Comparison of ENCODE assay signal across 8 cellular contexts in genomic region chr10:102815790-102816549, GRCh38. TPM values are rescaled to one million over a fixed set of nuclear protein-coding genes. Genes with fewer than 3 reads are reported as not detected.
A peak's percentile ranks its signal among the peaks of the same experiment; 100 is the strongest.
DNase-seq lines count a peak whose midpoint lies in the region; ATAC-seq and TF ChIP-seq lines count a peak whose summit lies in the region.

No MANE protein-coding gene starts in this region.

- no peaks in the 10 kb centered on the region for H3K27me3 Mint-ChIP-seq in naive thymus-derived CD8-positive, alpha-beta T cell

- no peak for TF ChIP-seq CTCF in A673 (conservative IDR thresholded peaks at IDR 0.05; ENCODE audit: low read depth, low read length)

- DNase-seq in A673 (ENCODE audit: low spot score) (no peak), NT2/D1 (ENCODE audit: low read depth, low spot score) (peak; percentile 11), NCI-H1930 (lab: John Stamatoyannopoulos, UW) (no peak), DMS114 treated with DMSO at 0.1 percent for 48 hours (lab: John Stamatoyannopoulos, UW; ENCODE audit: unreplicated experiment) (no peak)
- DNase-seq in naive thymus-derived CD8-positive, alpha-beta T cell = no peak

- peaks cover 0 to 52% (median 8%) of the 10 kb centered on the region in 3 donors for H3K36me3 Mint-ChIP-seq in naive thymus-derived CD8-positive, alpha-beta T cell

- no peaks in the 10 kb centered on the region for H3K9me3 Mint-ChIP-seq in naive thymus-derived CD8-positive, alpha-beta T cell

- H3K4me1 ChIP-seq in A673 (ENCODE audit: insufficient read depth, low read length, poor library complexity, severe bottlenecking) = no peaks in the 10 kb centered on the region
- H3K4me1 ChIP-seq in NT2/D1 (ENCODE audit: insufficient read depth, insufficient read length) = peaks cover 15% of the 10 kb centered on the region

- H3K4me1 Mint-ChIP-seq in naive thymus-derived CD8-positive, alpha-beta T cell = peaks cover 10 to 40% (median 15%) of the 10 kb centered on the region in 4 donors

- H3K36me3 ChIP-seq in A673 (ENCODE audit: insufficient read depth, low read length, poor library complexity, severe bottlenecking) (peaks cover 4% of the 10 kb centered on the region), NT2/D1 (ENCODE audit: insufficient read depth, insufficient read length, low read length) (peaks cover 37% of the 10 kb centered on the region)

- H3K9ac ChIP-seq in NT2/D1 (ENCODE audit: insufficient read length, low read depth) = no peak overlapping the region

- peak overlapping the region in 7 of 10 donors; percentile 47 to 80 (median 65) for H3K27ac Mint-ChIP-seq in naive thymus-derived CD8-positive, alpha-beta T cell

- POLR2A ChIA-PET in A673 (lab: Charles Lee; ENCODE audit: low non-redundant PET) = no interaction called here
- POLR2A ChIA-PET in naive thymus-derived CD8-positive, alpha-beta T cell (lab: Charles Lee) = no interaction called here

- ATAC-seq in esophagus mucosa (peak; percentile 15), HG02678 (IDR thresholded peaks at IDR 0.05; ENCODE audit: unreplicated experiment) (no peak), GM19351 (IDR thresholded peaks at IDR 0.05; ENCODE audit: unreplicated experiment) (no peak)
- ATAC-seq in naive thymus-derived CD8-positive, alpha-beta T cell = no peak

- H3K4me3 ChIP-seq in A673 (ENCODE audit: low read depth, low read length, poor library complexity, severe bottlenecking) = no peak overlapping the region
- no peak overlapping the region for H3K4me3 ChIP-seq in NT2/D1 (ENCODE audit: insufficient read length, low read depth)

- H3K27me3 ChIP-seq in A673 (replicated peaks; ENCODE audit: insufficient read depth, low read depth, low read length, poor library complexity) = no peaks in the 10 kb centered on the region
- no peaks in the 10 kb centered on the region for H3K27me3 ChIP-seq in NT2/D1 (ENCODE audit: insufficient read depth, insufficient read length)

- H3K9me3 ChIP-seq in A673 (ENCODE audit: low read depth, low read length, poor library complexity, severe bottlenecking) = no peaks in the 10 kb centered on the region
- no peaks in the 10 kb centered on the region for H3K9me3 ChIP-seq in NT2/D1 (ENCODE audit: insufficient read depth, low read length)

- intact Hi-C loops in A673 (cut with micrococcal nuclease; ENCODE audit: unreplicated experiment) = loop anchor here (5.0 kb wide), 1 partner anchor 64 kb away; no protein-coding TSS in a partner anchor

- CTCF ChIA-PET in A673 (lab: Charles Lee) = no interaction called here

- H3K4me3 Mint-ChIP-seq in naive thymus-derived CD8-positive, alpha-beta T cell = peak overlapping the region in 1 of 10 donors; percentile 29

- no TSS peak for BruUV-seq in A673 (replicated peaks; lab: Mats Ljungman, UMichigan)

- peak overlapping the region; percentile 44 for H3K27ac ChIP-seq in A673 (ENCODE audit: low read depth, low read length, poor library complexity, severe bottlenecking)

RNA-seq across cellular contexts. Expression of gene CYP17A1, which starts 21.2 kb away (rescaled TPM):
- not detected in 2 replicates for total RNA-seq in A673 (2021)
- 0.76 TPM for total RNA-seq in esophagus mucosa
- total RNA-seq in naive thymus-derived CD8-positive, alpha-beta T cell = not detected
- polyA plus RNA-seq in naive thymus-derived CD8-positive, alpha-beta T cell = under 1 TPM in 1 of 3 donors, not detected in 2; 0.11 TPM

RNA-seq across cellular contexts. Expression of gene BORCS7, which starts 38.1 kb away (rescaled TPM):
- total RNA-seq in A673 (2021) (8.2 and 11.1 TPM in 2 replicates), esophagus mucosa (8.0 TPM)
- total RNA-seq in naive thymus-derived CD8-positive, alpha-beta T cell = 10 to 100 TPM; 16.7 to 17.1 TPM
- polyA plus RNA-seq in naive thymus-derived CD8-positive, alpha-beta T cell = 10 to 100 TPM; 34.8 to 61.7 (median 58.6) TPM

RNA-seq across cellular contexts. Expression of gene AS3MT, which starts 53.3 kb away (rescaled TPM):
- 4.8 and 5.2 TPM in 2 replicates for total RNA-seq in A673 (2021)
- 0.12 TPM for total RNA-seq in esophagus mucosa
- 1 to 10 TPM; 1.8 to 2.5 TPM for total RNA-seq in naive thymus-derived CD8-positive, alpha-beta T cell
- polyA plus RNA-seq in naive thymus-derived CD8-positive, alpha-beta T cell = not detected
